ENCODE assay signal across 1 cellular context in the genomic region with DNA sequence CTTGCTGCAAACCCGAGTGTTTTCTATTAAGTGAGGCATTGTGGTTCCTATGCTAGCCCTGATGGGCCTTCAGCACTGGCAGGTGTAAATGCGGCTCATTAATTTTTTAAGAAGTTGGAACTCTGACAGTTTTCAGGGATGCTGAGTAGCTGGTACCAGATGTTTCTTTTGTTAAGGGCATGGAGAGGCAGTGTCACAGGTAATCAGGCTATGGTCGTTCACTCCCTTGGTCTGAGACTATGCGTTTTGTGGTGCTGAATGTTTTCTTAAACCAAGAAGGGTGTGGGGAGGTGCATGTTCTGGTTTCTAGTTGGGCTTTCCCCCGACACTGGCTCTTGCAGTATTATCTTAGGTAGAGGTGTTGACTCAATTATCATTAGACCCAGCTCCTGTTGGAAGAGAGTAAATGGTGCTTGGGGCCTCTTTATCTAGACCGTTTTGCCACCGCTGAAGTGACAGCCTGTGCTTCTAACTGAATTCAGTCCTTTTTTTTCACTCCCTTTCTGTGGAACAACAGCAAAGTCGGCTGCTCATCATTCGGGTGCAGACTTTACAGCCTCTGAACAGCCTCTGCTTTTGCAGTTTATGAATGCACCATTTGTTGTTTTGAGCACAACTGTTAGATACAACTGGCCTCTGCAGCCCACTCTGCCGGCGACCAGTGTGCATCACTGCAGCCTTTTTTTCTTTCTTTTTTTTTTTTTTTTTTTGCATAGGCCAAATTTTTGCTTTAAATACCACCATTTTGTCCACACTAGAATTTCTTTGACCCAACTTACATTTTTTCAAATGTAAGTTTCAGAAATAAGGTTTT.
TF ChIP-seq lines count a peak whose summit lies in the region.

No MANE protein-coding gene starts in this region.

TF ChIP-seq in K562, 482 proteins besides CTCF, POLR2A, EP300 and RAD21 (continued from another document and continues in another):
- TF ChIP-seq NR3C1 (CRISPR knock-in tag; IDR thresholded peaks at IDR 0.05) (no peak), BRCA1 (IDR thresholded peaks at IDR 0.05) (no peak), BRCA1 (CRISPR knock-in tag; IDR thresholded peaks at IDR 0.05) (no peak), RUNX1 (IDR thresholded peaks at IDR 0.05; ENCODE audit: low read depth) (no peak), YBX1 (IDR thresholded peaks at IDR 0.05) (no peak), TSC22D4 (tag; IDR thresholded peaks at IDR 0.05) (no peak), ZSCAN32 (CRISPR knock-in tag; IDR thresholded peaks at IDR 0.05) (no peak), FOXA1 (IDR thresholded peaks at IDR 0.05; ENCODE audit: borderline replicate concordance) (no peak), RBM14 (IDR thresholded peaks at IDR 0.05; ENCODE audit: borderline replicate concordance, insufficient read depth, low read depth, low read length) (no peak), FOXP1 (CRISPR knock-in tag; IDR thresholded peaks at IDR 0.05) (peak; percentile 15; the same call in 1 of the 2 replicates), ZSCAN29 (IDR thresholded peaks at IDR 0.05) (no peak), FOXK2 (conservative IDR thresholded peaks at IDR 0.05 in 1 of 2, IDR thresholded peaks at IDR 0.05 in 1 of 2; ENCODE audit: low read depth in 2 of 2) (peak in 1 of 2 experiments; percentile 56; a peak in 1 of 4 replicates), MCM5 (IDR thresholded peaks at IDR 0.05; ENCODE audit: low read depth) (no peak), NR2C2 (CRISPR knock-in tag; IDR thresholded peaks at IDR 0.05) (no peak), NR2C2 (tag; IDR thresholded peaks at IDR 0.05) (0 out of 2 replicates have a peak, but pooled peaks have one; percentile 11), ARHGAP35 (IDR thresholded peaks at IDR 0.05; ENCODE audit: partially characterized antibody) (no peak), RBFOX2 (IDR thresholded peaks at IDR 0.05; ENCODE audit: low read depth, low read length) (no peak), ZNF707 (CRISPR knock-in tag; conservative IDR thresholded peaks at IDR 0.05) (no peak), MEF2D (tag; conservative IDR thresholded peaks at IDR 0.05; ENCODE audit: low read depth) (no peak; the same call in 1 of the 2 replicates)
- TF ChIP-seq, protein P1, sequence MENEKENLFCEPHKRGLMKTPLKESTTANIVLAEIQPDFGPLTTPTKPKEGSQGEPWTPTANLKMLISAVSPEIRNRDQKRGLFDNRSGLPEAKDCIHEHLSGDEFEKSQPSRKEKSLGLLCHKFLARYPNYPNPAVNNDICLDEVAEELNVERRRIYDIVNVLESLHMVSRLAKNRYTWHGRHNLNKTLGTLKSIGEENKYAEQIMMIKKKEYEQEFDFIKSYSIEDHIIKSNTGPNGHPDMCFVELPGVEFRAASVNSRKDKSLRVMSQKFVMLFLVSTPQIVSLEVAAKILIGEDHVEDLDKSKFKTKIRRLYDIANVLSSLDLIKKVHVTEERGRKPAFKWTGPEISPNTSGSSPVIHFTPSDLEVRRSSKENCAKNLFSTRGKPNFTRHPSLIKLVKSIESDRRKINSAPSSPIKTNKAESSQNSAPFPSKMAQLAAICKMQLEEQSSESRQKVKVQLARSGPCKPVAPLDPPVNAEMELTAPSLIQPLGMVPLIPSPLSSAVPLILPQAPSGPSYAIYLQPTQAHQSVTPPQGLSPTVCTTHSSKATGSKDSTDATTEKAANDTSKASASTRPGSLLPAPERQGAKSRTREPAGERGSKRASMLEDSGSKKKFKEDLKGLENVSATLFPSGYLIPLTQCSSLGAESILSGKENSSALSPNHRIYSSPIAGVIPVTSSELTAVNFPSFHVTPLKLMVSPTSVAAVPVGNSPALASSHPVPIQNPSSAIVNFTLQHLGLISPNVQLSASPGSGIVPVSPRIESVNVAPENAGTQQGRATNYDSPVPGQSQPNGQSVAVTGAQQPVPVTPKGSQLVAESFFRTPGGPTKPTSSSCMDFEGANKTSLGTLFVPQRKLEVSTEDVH (IDR thresholded peaks at IDR 0.05; ENCODE audit: low read depth, partially characterized antibody): peak; percentile 41
- TF ChIP-seq, protein P2, sequence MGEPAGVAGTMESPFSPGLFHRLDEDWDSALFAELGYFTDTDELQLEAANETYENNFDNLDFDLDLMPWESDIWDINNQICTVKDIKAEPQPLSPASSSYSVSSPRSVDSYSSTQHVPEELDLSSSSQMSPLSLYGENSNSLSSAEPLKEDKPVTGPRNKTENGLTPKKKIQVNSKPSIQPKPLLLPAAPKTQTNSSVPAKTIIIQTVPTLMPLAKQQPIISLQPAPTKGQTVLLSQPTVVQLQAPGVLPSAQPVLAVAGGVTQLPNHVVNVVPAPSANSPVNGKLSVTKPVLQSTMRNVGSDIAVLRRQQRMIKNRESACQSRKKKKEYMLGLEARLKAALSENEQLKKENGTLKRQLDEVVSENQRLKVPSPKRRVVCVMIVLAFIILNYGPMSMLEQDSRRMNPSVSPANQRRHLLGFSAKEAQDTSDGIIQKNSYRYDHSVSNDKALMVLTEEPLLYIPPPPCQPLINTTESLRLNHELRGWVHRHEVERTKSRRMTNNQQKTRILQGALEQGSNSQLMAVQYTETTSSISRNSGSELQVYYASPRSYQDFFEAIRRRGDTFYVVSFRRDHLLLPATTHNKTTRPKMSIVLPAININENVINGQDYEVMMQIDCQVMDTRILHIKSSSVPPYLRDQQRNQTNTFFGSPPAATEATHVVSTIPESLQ (CRISPR knock-in tag; IDR thresholded peaks at IDR 0.05): no peak
- TF ChIP-seq, protein P3, sequence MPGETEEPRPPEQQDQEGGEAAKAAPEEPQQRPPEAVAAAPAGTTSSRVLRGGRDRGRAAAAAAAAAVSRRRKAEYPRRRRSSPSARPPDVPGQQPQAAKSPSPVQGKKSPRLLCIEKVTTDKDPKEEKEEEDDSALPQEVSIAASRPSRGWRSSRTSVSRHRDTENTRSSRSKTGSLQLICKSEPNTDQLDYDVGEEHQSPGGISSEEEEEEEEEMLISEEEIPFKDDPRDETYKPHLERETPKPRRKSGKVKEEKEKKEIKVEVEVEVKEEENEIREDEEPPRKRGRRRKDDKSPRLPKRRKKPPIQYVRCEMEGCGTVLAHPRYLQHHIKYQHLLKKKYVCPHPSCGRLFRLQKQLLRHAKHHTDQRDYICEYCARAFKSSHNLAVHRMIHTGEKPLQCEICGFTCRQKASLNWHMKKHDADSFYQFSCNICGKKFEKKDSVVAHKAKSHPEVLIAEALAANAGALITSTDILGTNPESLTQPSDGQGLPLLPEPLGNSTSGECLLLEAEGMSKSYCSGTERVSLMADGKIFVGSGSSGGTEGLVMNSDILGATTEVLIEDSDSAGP (CRISPR knock-in tag; IDR thresholded peaks at IDR 0.05): no peak
- TF ChIP-seq, protein P4, sequence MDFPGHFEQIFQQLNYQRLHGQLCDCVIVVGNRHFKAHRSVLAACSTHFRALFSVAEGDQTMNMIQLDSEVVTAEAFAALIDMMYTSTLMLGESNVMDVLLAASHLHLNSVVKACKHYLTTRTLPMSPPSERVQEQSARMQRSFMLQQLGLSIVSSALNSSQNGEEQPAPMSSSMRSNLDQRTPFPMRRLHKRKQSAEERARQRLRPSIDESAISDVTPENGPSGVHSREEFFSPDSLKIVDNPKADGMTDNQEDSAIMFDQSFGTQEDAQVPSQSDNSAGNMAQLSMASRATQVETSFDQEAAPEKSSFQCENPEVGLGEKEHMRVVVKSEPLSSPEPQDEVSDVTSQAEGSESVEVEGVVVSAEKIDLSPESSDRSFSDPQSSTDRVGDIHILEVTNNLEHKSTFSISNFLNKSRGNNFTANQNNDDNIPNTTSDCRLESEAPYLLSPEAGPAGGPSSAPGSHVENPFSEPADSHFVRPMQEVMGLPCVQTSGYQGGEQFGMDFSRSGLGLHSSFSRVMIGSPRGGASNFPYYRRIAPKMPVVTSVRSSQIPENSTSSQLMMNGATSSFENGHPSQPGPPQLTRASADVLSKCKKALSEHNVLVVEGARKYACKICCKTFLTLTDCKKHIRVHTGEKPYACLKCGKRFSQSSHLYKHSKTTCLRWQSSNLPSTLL (IDR thresholded peaks at IDR 0.05): no peak
- TF ChIP-seq, protein P5, sequence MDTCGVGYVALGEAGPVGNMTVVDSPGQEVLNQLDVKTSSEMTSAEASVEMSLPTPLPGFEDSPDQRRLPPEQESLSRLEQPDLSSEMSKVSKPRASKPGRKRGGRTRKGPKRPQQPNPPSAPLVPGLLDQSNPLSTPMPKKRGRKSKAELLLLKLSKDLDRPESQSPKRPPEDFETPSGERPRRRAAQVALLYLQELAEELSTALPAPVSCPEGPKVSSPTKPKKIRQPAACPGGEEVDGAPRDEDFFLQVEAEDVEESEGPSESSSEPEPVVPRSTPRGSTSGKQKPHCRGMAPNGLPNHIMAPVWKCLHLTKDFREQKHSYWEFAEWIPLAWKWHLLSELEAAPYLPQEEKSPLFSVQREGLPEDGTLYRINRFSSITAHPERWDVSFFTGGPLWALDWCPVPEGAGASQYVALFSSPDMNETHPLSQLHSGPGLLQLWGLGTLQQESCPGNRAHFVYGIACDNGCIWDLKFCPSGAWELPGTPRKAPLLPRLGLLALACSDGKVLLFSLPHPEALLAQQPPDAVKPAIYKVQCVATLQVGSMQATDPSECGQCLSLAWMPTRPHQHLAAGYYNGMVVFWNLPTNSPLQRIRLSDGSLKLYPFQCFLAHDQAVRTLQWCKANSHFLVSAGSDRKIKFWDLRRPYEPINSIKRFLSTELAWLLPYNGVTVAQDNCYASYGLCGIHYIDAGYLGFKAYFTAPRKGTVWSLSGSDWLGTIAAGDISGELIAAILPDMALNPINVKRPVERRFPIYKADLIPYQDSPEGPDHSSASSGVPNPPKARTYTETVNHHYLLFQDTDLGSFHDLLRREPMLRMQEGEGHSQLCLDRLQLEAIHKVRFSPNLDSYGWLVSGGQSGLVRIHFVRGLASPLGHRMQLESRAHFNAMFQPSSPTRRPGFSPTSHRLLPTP (IDR thresholded peaks at IDR 0.05; ENCODE audit: borderline replicate concordance, extremely low read depth, insufficient read length): no peak
- TF ChIP-seq, protein P6, sequence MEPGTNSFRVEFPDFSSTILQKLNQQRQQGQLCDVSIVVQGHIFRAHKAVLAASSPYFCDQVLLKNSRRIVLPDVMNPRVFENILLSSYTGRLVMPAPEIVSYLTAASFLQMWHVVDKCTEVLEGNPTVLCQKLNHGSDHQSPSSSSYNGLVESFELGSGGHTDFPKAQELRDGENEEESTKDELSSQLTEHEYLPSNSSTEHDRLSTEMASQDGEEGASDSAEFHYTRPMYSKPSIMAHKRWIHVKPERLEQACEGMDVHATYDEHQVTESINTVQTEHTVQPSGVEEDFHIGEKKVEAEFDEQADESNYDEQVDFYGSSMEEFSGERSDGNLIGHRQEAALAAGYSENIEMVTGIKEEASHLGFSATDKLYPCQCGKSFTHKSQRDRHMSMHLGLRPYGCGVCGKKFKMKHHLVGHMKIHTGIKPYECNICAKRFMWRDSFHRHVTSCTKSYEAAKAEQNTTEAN (CRISPR knock-in tag; IDR thresholded peaks at IDR 0.05): no peak
- TF ChIP-seq, protein P7, sequence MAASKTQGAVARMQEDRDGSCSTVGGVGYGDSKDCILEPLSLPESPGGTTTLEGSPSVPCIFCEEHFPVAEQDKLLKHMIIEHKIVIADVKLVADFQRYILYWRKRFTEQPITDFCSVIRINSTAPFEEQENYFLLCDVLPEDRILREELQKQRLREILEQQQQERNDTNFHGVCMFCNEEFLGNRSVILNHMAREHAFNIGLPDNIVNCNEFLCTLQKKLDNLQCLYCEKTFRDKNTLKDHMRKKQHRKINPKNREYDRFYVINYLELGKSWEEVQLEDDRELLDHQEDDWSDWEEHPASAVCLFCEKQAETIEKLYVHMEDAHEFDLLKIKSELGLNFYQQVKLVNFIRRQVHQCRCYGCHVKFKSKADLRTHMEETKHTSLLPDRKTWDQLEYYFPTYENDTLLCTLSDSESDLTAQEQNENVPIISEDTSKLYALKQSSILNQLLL (CRISPR knock-in tag; IDR thresholded peaks at IDR 0.05; ENCODE audit: borderline replicate concordance): no peak
- TF ChIP-seq, protein P8, sequence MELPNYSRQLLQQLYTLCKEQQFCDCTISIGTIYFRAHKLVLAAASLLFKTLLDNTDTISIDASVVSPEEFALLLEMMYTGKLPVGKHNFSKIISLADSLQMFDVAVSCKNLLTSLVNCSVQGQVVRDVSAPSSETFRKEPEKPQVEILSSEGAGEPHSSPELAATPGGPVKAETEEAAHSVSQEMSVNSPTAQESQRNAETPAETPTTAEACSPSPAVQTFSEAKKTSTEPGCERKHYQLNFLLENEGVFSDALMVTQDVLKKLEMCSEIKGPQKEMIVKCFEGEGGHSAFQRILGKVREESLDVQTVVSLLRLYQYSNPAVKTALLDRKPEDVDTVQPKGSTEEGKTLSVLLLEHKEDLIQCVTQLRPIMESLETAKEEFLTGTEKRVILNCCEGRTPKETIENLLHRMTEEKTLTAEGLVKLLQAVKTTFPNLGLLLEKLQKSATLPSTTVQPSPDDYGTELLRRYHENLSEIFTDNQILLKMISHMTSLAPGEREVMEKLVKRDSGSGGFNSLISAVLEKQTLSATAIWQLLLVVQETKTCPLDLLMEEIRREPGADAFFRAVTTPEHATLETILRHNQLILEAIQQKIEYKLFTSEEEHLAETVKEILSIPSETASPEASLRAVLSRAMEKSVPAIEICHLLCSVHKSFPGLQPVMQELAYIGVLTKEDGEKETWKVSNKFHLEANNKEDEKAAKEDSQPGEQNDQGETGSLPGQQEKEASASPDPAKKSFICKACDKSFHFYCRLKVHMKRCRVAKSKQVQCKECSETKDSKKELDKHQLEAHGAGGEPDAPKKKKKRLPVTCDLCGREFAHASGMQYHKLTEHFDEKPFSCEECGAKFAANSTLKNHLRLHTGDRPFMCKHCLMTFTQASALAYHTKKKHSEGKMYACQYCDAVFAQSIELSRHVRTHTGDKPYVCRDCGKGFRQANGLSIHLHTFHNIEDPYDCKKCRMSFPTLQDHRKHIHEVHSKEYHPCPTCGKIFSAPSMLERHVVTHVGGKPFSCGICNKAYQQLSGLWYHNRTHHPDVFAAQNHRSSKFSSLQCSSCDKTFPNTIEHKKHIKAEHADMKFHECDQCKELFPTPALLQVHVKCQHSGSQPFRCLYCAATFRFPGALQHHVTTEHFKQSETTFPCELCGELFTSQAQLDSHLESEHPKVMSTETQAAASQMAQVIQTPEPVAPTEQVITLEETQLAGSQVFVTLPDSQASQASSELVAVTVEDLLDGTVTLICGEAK (IDR thresholded peaks at IDR 0.05): peak; percentile 49; the same call in 1 of the 2 replicates
- TF ChIP-seq, protein P8 (CRISPR knock-in tag; IDR thresholded peaks at IDR 0.05): no peak
